In the genomic region with DNA sequence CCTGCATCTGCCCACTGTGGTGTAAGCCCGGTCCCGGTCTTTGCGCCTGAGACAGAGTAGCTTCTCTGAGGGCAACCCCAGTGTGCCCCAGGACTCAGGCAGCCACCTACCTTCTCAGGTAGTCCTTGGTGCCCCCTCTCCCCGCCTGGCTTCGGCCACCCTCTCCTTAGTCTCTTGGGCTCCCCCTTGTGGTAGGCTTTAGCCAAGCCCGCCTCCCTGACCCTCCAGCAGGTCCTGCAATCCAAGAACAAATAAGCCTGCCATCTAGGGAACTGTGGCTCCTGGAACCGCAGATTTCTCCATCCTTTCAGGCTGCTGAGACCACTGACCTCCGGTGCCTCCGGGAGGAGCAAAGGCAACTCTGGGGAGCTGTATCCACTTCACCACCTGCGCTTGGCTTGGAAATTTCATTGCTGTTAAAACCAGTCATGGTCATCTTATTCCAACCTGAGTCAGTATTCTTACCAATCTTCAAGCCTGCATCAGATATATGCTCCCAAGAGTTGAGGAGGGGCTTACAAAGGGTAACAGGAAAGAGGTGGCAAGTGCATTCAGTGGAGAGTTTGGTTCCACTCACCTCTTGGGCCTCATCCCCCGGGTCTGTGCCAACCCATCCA, we compare ENCODE assay signal across 1 cellular context.
TF ChIP-seq lines count a peak whose summit lies in the region.

No MANE protein-coding gene starts in this region.

TF ChIP-seq in GM23338, 12 proteins besides CTCF, POLR2A, EP300 and RAD21 (continued from another document):
- TF ChIP-seq, protein P1, sequence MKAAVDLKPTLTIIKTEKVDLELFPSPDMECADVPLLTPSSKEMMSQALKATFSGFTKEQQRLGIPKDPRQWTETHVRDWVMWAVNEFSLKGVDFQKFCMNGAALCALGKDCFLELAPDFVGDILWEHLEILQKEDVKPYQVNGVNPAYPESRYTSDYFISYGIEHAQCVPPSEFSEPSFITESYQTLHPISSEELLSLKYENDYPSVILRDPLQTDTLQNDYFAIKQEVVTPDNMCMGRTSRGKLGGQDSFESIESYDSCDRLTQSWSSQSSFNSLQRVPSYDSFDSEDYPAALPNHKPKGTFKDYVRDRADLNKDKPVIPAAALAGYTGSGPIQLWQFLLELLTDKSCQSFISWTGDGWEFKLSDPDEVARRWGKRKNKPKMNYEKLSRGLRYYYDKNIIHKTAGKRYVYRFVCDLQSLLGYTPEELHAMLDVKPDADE (IDR thresholded peaks at IDR 0.05): no peak
